8 cellular contexts compared by ENCODE assay signal in the genomic region with DNA sequence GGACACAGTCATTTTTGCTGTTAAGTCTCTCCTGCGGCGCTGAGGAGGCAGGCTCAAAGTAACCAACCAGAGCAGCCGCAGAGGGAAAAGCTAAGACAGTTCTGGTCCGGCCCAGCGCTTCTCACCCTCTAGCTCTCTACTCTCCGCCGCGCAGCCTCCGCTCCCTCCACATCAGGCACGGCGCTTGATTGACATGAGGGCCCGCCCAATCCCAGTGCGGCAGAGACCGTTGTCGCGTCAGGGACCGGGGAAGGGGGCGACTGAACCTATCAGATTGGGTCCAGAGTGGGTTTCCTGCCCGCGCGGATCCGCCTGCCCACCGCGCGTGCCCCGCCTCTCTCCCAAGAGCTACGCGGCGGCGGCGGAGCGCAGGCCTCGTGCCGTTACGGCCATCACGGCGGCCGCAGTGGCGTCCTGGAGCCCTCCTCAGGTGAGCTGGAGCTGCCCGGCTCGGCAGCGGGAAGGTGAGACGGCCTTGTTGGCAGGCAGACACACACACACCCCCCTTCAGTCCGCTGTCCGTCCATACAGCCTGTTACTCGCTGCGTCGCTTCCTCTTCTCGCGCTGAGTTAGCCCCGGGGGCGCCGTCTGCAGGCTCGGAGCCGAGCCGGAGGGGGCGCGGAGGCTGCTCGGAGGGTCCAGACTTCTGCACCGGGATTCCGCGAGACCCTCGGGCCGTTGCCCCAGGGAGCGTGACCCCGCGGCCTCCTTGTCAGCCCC. TPM values are rescaled to one million over a fixed set of nuclear protein-coding genes. Genes with fewer than 3 reads are reported as not detected.
DNase-seq lines count a peak whose midpoint lies in the region; ATAC-seq and TF ChIP-seq lines count a peak whose summit lies in the region.

TSS of gene NCK1 (plus strand) at position 319 of the 721 bp plus-strand sequence. CDS start 65,794 bp downstream, outside the sequence.

- H3K79me2 ChIP-seq in mesendoderm (ENCODE audit: control insufficient read depth, insufficient read depth, low read length): peaks cover 19% of the 10 kb centered on the region

- H3K18ac ChIP-seq in mesendoderm (ENCODE audit: low read length): peak within 1 kb of the TSS; percentile 44

- H3K23ac ChIP-seq in mesendoderm (ENCODE audit: low read length): peak within 1 kb of the TSS; percentile 89

- H2AK5ac ChIP-seq in mesendoderm (ENCODE audit: low read length): no peak within 1 kb of the TSS

- no peaks in the 10 kb centered on the region for H3K27me3 Mint-ChIP-seq in Calu3 (ENCODE audit: unreplicated experiment)
- H3K27me3 Mint-ChIP-seq in activated CD8-positive, alpha-beta memory T cell treated with anti-CD3 and anti-CD28 coated beads, Interleukin-2, amount 10 ng/mL, durations not matched to agents 7 days and 5 days: no peaks in the 10 kb centered on the region

- peaks cover 62% of the 10 kb centered on the region for H3K36me3 Mint-ChIP-seq in Calu3 (ENCODE audit: insufficient read depth, unreplicated experiment)
- H3K36me3 Mint-ChIP-seq in activated CD8-positive, alpha-beta memory T cell treated with anti-CD3 and anti-CD28 coated beads, Interleukin-2, amount 10 ng/mL, durations not matched to agents 7 days and 5 days: peaks cover 25% of the 10 kb centered on the region

- H2BK5ac ChIP-seq in mesendoderm (ENCODE audit: low read length): peak within 1 kb of the TSS; percentile 66

- no peak within 1 kb of the TSS for H4K8ac ChIP-seq in mesendoderm (ENCODE audit: low read depth, low read length)

- H3K4me1 ChIP-seq in NT2/D1 (ENCODE audit: insufficient read depth, insufficient read length): no peaks in the 10 kb centered on the region
- H3K4me1 ChIP-seq in endocrine pancreas (ENCODE audit: control insufficient read depth, insufficient read depth, low read length): peaks cover 6% of the 10 kb centered on the region
- no peaks in the 10 kb centered on the region for H3K4me1 ChIP-seq in mesendoderm (ENCODE audit: control insufficient read depth, low read depth, low read length)

- H3K27ac Mint-ChIP-seq in Calu3 (ENCODE audit: unreplicated experiment): peak within 1 kb of the TSS; percentile 89
- H3K27ac Mint-ChIP-seq in activated CD8-positive, alpha-beta memory T cell treated with anti-CD3 and anti-CD28 coated beads, Interleukin-2, amount 10 ng/mL, durations not matched to agents 7 days and 5 days: peak within 1 kb of the TSS; percentile 90

- peak within 1 kb of the TSS; percentile 89 for H3K27ac ChIP-seq in mesendoderm (ENCODE audit: low read depth, low read length)

- H3K36me3 ChIP-seq in NT2/D1 (ENCODE audit: insufficient read depth, insufficient read length, low read length): peaks cover 3% of the 10 kb centered on the region
- H3K36me3 ChIP-seq in endocrine pancreas (ENCODE audit: control insufficient read depth, insufficient read depth, low read length): no peaks in the 10 kb centered on the region
- no peaks in the 10 kb centered on the region for H3K36me3 ChIP-seq in mesendoderm (ENCODE audit: control insufficient read depth, insufficient read depth, low read length)

- no CpG with 5 or more reads among the region's 67 CpGs for WGBS in mesendoderm (ENCODE audit: extremely low coverage, insufficient coverage, low lambda C conversion rate)

- ATAC-seq in GM21381 (IDR thresholded peaks at IDR 0.05; ENCODE audit: unreplicated experiment): peak; percentile 97
- peak; percentile 98 for ATAC-seq in activated CD8-positive, alpha-beta memory T cell treated with anti-CD3 and anti-CD28 coated beads, Interleukin-2, amount 10 ng/mL, durations not matched to agents 7 days and 5 days

- no peak within 1 kb of the TSS for H4K5ac ChIP-seq in mesendoderm (ENCODE audit: low read length)

- H3K4me3 ChIP-seq in NT2/D1 (ENCODE audit: insufficient read length, low read depth): peak within 1 kb of the TSS; percentile 97
- H3K4me3 ChIP-seq in endocrine pancreas (ENCODE audit: control insufficient read depth, insufficient read depth, low read length): peak within 1 kb of the TSS; percentile 99
- H3K4me3 ChIP-seq in mesendoderm (ENCODE audit: low read length): peak within 1 kb of the TSS; percentile 76

- peak within 1 kb of the TSS; percentile 96 for H3K9ac ChIP-seq in NT2/D1 (ENCODE audit: insufficient read length, low read depth)
- H3K9ac ChIP-seq in endocrine pancreas (ENCODE audit: control insufficient read depth, insufficient read depth, low read length): peak within 1 kb of the TSS; percentile 88
- peak within 1 kb of the TSS; percentile 93 for H3K9ac ChIP-seq in mesendoderm (ENCODE audit: low read length)

- peak; percentile 100 for DNase-seq in Calu3
- peak; percentile 44 to 97 (median 94) for DNase-seq in HUDEP-2 (lab: John Stamatoyannopoulos, UW; ENCODE audit: unreplicated experiment in 76 of 76)
- DNase-seq in NT2/D1 (ENCODE audit: low read depth, low spot score): peak; percentile 95
- DNase-seq in activated CD8-positive, alpha-beta memory T cell treated with anti-CD3 and anti-CD28 coated beads, Interleukin-2, amount 10 ng/mL, durations not matched to agents 7 days and 5 days: peak; percentile 99
- peak; percentile 100 for DNase-seq in mesendoderm
- peak; percentile 97 for DNase-seq in stimulated activated CD8-positive, alpha-beta memory T cell treated with anti-CD3 and anti-CD28 coated beads, Interleukin-15, amount 100 ng/mL, for 1 hour (ENCODE audit: low read depth)

- no peaks in the 10 kb centered on the region for H3K9me3 ChIP-seq in NT2/D1 (ENCODE audit: insufficient read depth, low read length)
- H3K9me3 ChIP-seq in endocrine pancreas (ENCODE audit: control insufficient read depth, low read length): no peaks in the 10 kb centered on the region

- TF ChIP-seq CTCF in Calu3 (IDR thresholded peaks at IDR 0.05; ENCODE audit: unreplicated experiment): no peak

- H3K27me3 ChIP-seq in NT2/D1 (ENCODE audit: insufficient read depth, insufficient read length) (no peaks in the 10 kb centered on the region), endocrine pancreas (ENCODE audit: control insufficient read depth, insufficient read depth, low read length) (no peaks in the 10 kb centered on the region), mesendoderm (ENCODE audit: insufficient read depth, low read length, poor library complexity) (no peaks in the 10 kb centered on the region)

- no peaks in the 10 kb centered on the region for H3K9me3 Mint-ChIP-seq in Calu3 (ENCODE audit: low read depth, unreplicated experiment)
- no peaks in the 10 kb centered on the region for H3K9me3 Mint-ChIP-seq in activated CD8-positive, alpha-beta memory T cell treated with anti-CD3 and anti-CD28 coated beads, Interleukin-2, amount 10 ng/mL, durations not matched to agents 7 days and 5 days (ENCODE audit: low read depth)

- peak within 1 kb of the TSS; percentile 100 for H3K56ac ChIP-seq in mesendoderm (ENCODE audit: low read length)

- H3K79me1 ChIP-seq in mesendoderm (ENCODE audit: low read length): peaks cover 2% of the 10 kb centered on the region

- H3K4me3 Mint-ChIP-seq in Calu3 (ENCODE audit: low read depth, unreplicated experiment): peak within 1 kb of the TSS; percentile 99
- peak within 1 kb of the TSS; percentile 97 for H3K4me3 Mint-ChIP-seq in activated CD8-positive, alpha-beta memory T cell treated with anti-CD3 and anti-CD28 coated beads, Interleukin-2, amount 10 ng/mL, durations not matched to agents 7 days and 5 days

- no peak within 1 kb of the TSS for H3K4ac ChIP-seq in mesendoderm (ENCODE audit: low read depth, low read length)

- H3K4me2 ChIP-seq in mesendoderm (ENCODE audit: low read length): peak within 1 kb of the TSS; percentile 95

- no peak within 1 kb of the TSS for H2BK120ac ChIP-seq in mesendoderm (ENCODE audit: low read depth, low read length)

- H2BK15ac ChIP-seq in mesendoderm (replicated peaks; ENCODE audit: low read depth): no peak within 1 kb of the TSS

- intact Hi-C loops in Calu3 (cut with micrococcal nuclease; ENCODE audit: unreplicated experiment): loop anchor here (1.0 to 5.0 kb wide), 9 partner anchors 43 to 315 kb away; partner anchors contain the start of genes IL20RB and SLC35G2

- CTCF ChIA-PET in Calu3 (lab: Charles Lee): interaction anchor here (0.6 to 3.5 kb wide), 20 partner anchors 11 to 1739 kb away, joined by 3 to 54 read pairs (median 3); partner anchors contain the start of gene STAG1
- CTCF ChIA-PET in activated CD8-positive, alpha-beta memory T cell treated with anti-CD3 and anti-CD28 coated beads, Interleukin-2, amount 10 ng/mL, durations not matched to agents 7 days and 5 days (lab: Charles Lee): interaction anchor here (1.0 to 2.9 kb wide), 14 partner anchors 8 to 666 kb away, joined by 3 to 30 read pairs (median 4); partner anchors contain the start of genes MSL2 and STAG1

- H3K4me1 Mint-ChIP-seq in Calu3 (ENCODE audit: low read depth, unreplicated experiment): peaks cover 47% of the 10 kb centered on the region
- H3K4me1 Mint-ChIP-seq in activated CD8-positive, alpha-beta memory T cell treated with anti-CD3 and anti-CD28 coated beads, Interleukin-2, amount 10 ng/mL, durations not matched to agents 7 days and 5 days: peaks cover 45% of the 10 kb centered on the region

- no TSS peak for BruUV-seq in Calu3 (replicated peaks; lab: Mats Ljungman, UMichigan)

RNA-seq across cellular contexts. Expression of gene NCK1, which starts in this region (rescaled TPM):
- 108 and 127 TPM in 2 replicates for total RNA-seq in Calu3 (2022)
- 10 to 100 TPM; 37.1 to 37.4 TPM for total RNA-seq in activated CD8-positive, alpha-beta memory T cell treated with anti-CD3 and anti-CD28 coated beads, Interleukin-2, amount 10 ng/mL, durations not matched to agents 7 days and 5 days
- polyA plus RNA-seq in mesendoderm (2013, experiment 1 of 2): 22.7 TPM
- polyA plus RNA-seq in mesendoderm (2013, experiment 2 of 2): 23.2 TPM

Comparison
In these comparisons a context has a peak if more than half of its experiments do, and no peak if none do; other contexts are left out.
1. Peak in every context shown above with its lines: DNase-seq, ATAC-seq, H3K4me3 ChIP-seq and H3K27ac ChIP-seq.